ENCODE assay signal across 12 cellular contexts in genomic region chr17:61325382-61326073, GRCh38.
A peak's percentile ranks its signal among the peaks of the same experiment; 100 is the strongest.
DNase-seq lines count a peak whose midpoint lies in the region; ATAC-seq lines count a peak whose summit lies in the region.
"Had no signal": no experiment of that assay in that cellular context is flagged by ENCODE, and none has a peak within 500 bp of the region (broad histone marks: within the 10 kb centered on the region; RNA-seq: fewer than 3 reads in every experiment).

No MANE protein-coding gene starts in this region.

- DNase-seq in NCI-H2171 treated with DMSO at 0.1 percent for 48 hours (lab: John Stamatoyannopoulos, UW) (peak; percentile 37), NCI-H2171 (lab: John Stamatoyannopoulos, UW) (no peak), SJCRH30 (peak; percentile 94 to 98), foreskin melanocyte (peak; percentile 60), LoVo (ENCODE audit: low spot score) (no peak), sciatic nerve (ENCODE audit: low spot score) (no peak)
- DNase-seq: activated CD4-positive, alpha-beta T cell treated with anti-CD3 and anti-CD28 coated beads, Interleukin-2, amount 10 ng/mL, durations not matched to agents 24 days and 14 days; activated gamma-delta T cell; cortex of kidney had no signal

- H3K36me3 ChIP-seq in SJCRH30, result no peaks in the 10 kb centered on the region; the same call in 1 of the 2 replicates

- ATAC-seq in GM21447 (IDR thresholded peaks at IDR 0.05; ENCODE audit: unreplicated experiment) (no peak), sciatic nerve (no peak)

- H3K9me3 ChIP-seq in SJCRH30 (replicated peaks), result peaks cover 2% of the 10 kb centered on the region; the same call in 1 of the 2 replicates

- no peak overlapping the region; the same call in 1 of the 2 replicates for H3K4me3 ChIP-seq in SJCRH30
- H3K4me3 ChIP-seq: hepatocyte had no signal

- peak overlapping the region; percentile 92 for H3K27ac ChIP-seq in SJCRH30
- peak overlapping the region; percentile 38 for H3K27ac ChIP-seq in temporal lobe (ENCODE audit: low read depth, low read length)
- H3K27ac ChIP-seq: hepatocyte had no signal

- no peaks in the 10 kb centered on the region for H3K27me3 ChIP-seq in SJCRH30
- H3K27me3 ChIP-seq: hepatocyte had no signal

- intact Hi-C loops in sciatic nerve (cut with DNase I), result no loop called here

- peaks cover 40% of the 10 kb centered on the region for H3K4me1 ChIP-seq in SJCRH30

Comparison
In these comparisons a context has a peak if more than half of its experiments do, and no peak if none do; other contexts are left out.
1. DNase-seq: peak in NCI-H2171 treated with DMSO at 0.1 percent for 48 hours (single experiment), SJCRH30 (2 of 2) and foreskin melanocyte (single experiment); none in NCI-H2171 (single experiment), LoVo (single experiment) and sciatic nerve (single experiment).